In genomic region chr1:216690593-216690992, GRCh38 we compare ENCODE assay signal across 29 cellular contexts. TPM values are rescaled to one million over a fixed set of nuclear protein-coding genes. Genes with fewer than 3 reads are reported as not detected.
"Had no signal": no experiment of that assay in that cellular context is flagged by ENCODE, and none has a peak within 500 bp of the region (broad histone marks: within the 10 kb centered on the region; RNA-seq: fewer than 3 reads in every experiment).

No MANE protein-coding gene starts in this region.

- H3K4me3 ChIP-seq: heart right ventricle, left ventricle myocardium inferior, lung, right atrium auricular region, right lobe of liver, stomach, testis, thyroid gland, transverse colon, upper lobe of left lung, vagina had no signal

- H3K79me2 ChIP-seq: parathyroid adenoma had no signal

- DNase-seq: heart right ventricle; hippocampal formation; kidney glomerular epithelial cell; left ventricle myocardium inferior; mesendoderm; naive thymus-derived CD8-positive, alpha-beta T cell; nucleus accumbens; right lobe of liver; stimulated activated CD4-positive, alpha-beta T cell treated with anti-CD3 and anti-CD28 coated beads, Interleukin-12 subunit alpha, Interleukin-12 subunit beta, amount 100 ng/mL, for 4 hours; stimulated activated CD4-positive, alpha-beta T cell treated with anti-CD3 and anti-CD28 coated beads, Interleukin-15, amount 100 ng/mL, for 24 hours; stimulated activated CD4-positive, alpha-beta T cell treated with anti-CD3 and anti-CD28 coated beads, Interleukin-2, amount 100 ng/mL, for 24 hours; stimulated activated CD4-positive, alpha-beta T cell treated with anti-CD3 and anti-CD28 coated beads, Interleukin-4, amount 100 ng/mL, for 1 hour; stimulated activated naive B cell treated with anti-CD40 and anti-IgM and Interleukin-4, amounts not matched to agents 10 μg/mL and 1 μg/mL and 100 μg/mL, for 72 hours; stimulated activated naive CD8-positive, alpha-beta T cell treated with anti-CD3 and anti-CD28 coated beads, Interleukin-15, Interleukin-2, amounts not matched to agents 100 U/mL and 50 U/mL, for 24 hours; stomach; testis; thyroid gland; transverse colon; upper lobe of left lung had no signal

- H3K4me1 Mint-ChIP-seq: naive thymus-derived CD8-positive, alpha-beta T cell; stimulated activated naive B cell treated with anti-CD40 and anti-IgM and Interleukin-4, amounts not matched to agents 10 μg/mL and 1 μg/mL and 100 μg/mL, for 72 hours had no signal

- H2AFZ ChIP-seq: parathyroid adenoma had no signal

- H3K9me3 ChIP-seq: heart right ventricle, left ventricle myocardium inferior, right atrium auricular region, right lobe of liver, stomach, testis, thyroid gland, transverse colon, upper lobe of left lung, vagina had no signal

- H3K36me3 Mint-ChIP-seq: mesothelial cell of epicardium; naive thymus-derived CD8-positive, alpha-beta T cell; stimulated activated naive B cell treated with anti-CD40 and anti-IgM and Interleukin-4, amounts not matched to agents 10 μg/mL and 1 μg/mL and 100 μg/mL, for 72 hours had no signal

- H3K9me3 Mint-ChIP-seq: mesothelial cell of epicardium; nephron; neural crest cell; stimulated activated naive B cell treated with anti-CD40 and anti-IgM and Interleukin-4, amounts not matched to agents 10 μg/mL and 1 μg/mL and 100 μg/mL, for 72 hours had no signal

- H3K27ac Mint-ChIP-seq: mesothelial cell of epicardium; naive thymus-derived CD8-positive, alpha-beta T cell; nephron; stimulated activated naive B cell treated with anti-CD40 and anti-IgM and Interleukin-4, amounts not matched to agents 10 μg/mL and 1 μg/mL and 100 μg/mL, for 72 hours had no signal

- FAIRE-seq: keratinocyte had no signal

- H3K4me3 Mint-ChIP-seq: mesothelial cell of epicardium; naive thymus-derived CD8-positive, alpha-beta T cell; nephron; neural crest cell; stimulated activated naive B cell treated with anti-CD40 and anti-IgM and Interleukin-4, amounts not matched to agents 10 μg/mL and 1 μg/mL and 100 μg/mL, for 72 hours had no signal

- H3K27me3 ChIP-seq: heart right ventricle, right atrium auricular region, right lobe of liver, stomach, testis, thyroid gland, transverse colon, upper lobe of left lung, vagina had no signal

- H3K36me3 ChIP-seq: heart right ventricle, left ventricle myocardium inferior, right atrium auricular region, right lobe of liver, stomach, thyroid gland, transverse colon, upper lobe of left lung, vagina had no signal

- H3K4me1 ChIP-seq: parathyroid adenoma, right lobe of liver, stomach, testis, thyroid gland, upper lobe of left lung, vagina had no signal

- H3K27me3 Mint-ChIP-seq: naive thymus-derived CD8-positive, alpha-beta T cell had no signal

- H3K27ac ChIP-seq: heart right ventricle, left ventricle myocardium inferior, parathyroid adenoma, right atrium auricular region, right lobe of liver, stomach, testis, thyroid gland, transverse colon, upper lobe of left lung, vagina had no signal

- ATAC-seq: heart right ventricle; naive thymus-derived CD8-positive, alpha-beta T cell; right lobe of liver; stimulated activated naive B cell treated with anti-CD40 and anti-IgM and Interleukin-4, amounts not matched to agents 10 μg/mL and 1 μg/mL and 100 μg/mL, for 72 hours; stimulated activated naive CD8-positive, alpha-beta T cell treated with anti-CD3 and anti-CD28 coated beads, Interleukin-15, Interleukin-2, amounts not matched to agents 100 U/mL and 50 U/mL, for 24 hours had no signal

RNA-seq across cellular contexts. Expression of gene ESRRG, which starts 32.6 kb away (rescaled TPM):
- total RNA-seq: naive thymus-derived CD8-positive, alpha-beta T cell; osteoblast; pulmonary artery endothelial cell had no signal
- polyA plus RNA-seq: naive thymus-derived CD8-positive, alpha-beta T cell had no signal
